1 cellular context compared by ENCODE assay signal in genomic region chr7:1533569-1534329, GRCh38.
A peak's percentile ranks its signal among the peaks of the same experiment; 100 is the strongest.
TF ChIP-seq lines count a peak whose summit lies in the region.

No MANE protein-coding gene starts in this region.

TF ChIP-seq in HEK293, 187 proteins besides CTCF, POLR2A, EP300 and RAD21 (continued from another document):
- TF ChIP-seq INSM2 (tag by site-specific recombination; IDR thresholded peaks at IDR 0.05): peak; percentile 54; the same call in 1 of the 2 replicates
- TF ChIP-seq, protein P1, sequence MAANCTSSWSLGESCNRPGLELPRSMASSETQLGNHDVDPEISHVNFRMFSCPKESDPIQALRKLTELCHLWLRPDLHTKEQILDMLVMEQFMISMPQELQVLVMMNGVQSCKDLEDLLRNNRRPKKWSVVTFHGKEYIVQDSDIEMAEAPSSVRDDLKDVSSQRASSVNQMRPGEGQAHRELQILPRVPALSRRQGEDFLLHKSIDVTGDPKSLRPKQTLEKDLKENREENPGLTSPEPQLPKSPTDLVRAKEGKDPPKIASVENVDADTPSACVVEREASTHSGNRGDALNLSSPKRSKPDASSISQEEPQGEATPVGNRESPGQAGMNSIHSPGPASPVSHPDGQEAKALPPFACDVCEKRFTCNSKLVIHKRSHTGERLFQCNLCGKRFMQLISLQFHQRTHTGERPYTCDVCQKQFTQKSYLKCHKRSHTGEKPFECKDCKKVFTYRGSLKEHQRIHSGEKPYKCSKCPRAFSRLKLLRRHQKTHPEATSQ (tag by site-specific recombination; IDR thresholded peaks at IDR 0.05): no peak
- TF ChIP-seq SP7 (tag by site-specific recombination; IDR thresholded peaks at IDR 0.05): peak; percentile 31
